ENCODE assay signal across 8 cellular contexts in genomic region chr1:220748091-220748934, GRCh38. TPM values are rescaled to one million over a fixed set of nuclear protein-coding genes. Genes with fewer than 3 reads are reported as not detected.
A peak's percentile ranks its signal among the peaks of the same experiment; 100 is the strongest.
DNase-seq lines count a peak whose midpoint lies in the region; ATAC-seq, FAIRE-seq and TF ChIP-seq lines count a peak whose summit lies in the region.

TSS of gene MTARC2 (plus strand) at chr1:220748322. CDS start at chr1:220748532, 210 bp downstream.

- peak; percentile 97 for ATAC-seq in HG03432 (IDR thresholded peaks at IDR 0.05; ENCODE audit: unreplicated experiment)
- no peak for ATAC-seq in HG03196 (IDR thresholded peaks at IDR 0.05; ENCODE audit: unreplicated experiment)

- DNase-seq in D721Med (ENCODE audit: insufficient read length, low spot score) (peak; percentile 37), NOMO-1 (lab: John Stamatoyannopoulos, UW; ENCODE audit: unreplicated experiment in 2 of 2) (peak; percentile 85 to 91), cerebellum (ENCODE audit: low spot score) (peak; percentile 57), iris pigment epithelial cell (ENCODE audit: low read depth) (peak; percentile 55), skeletal muscle cell (ENCODE audit: low read depth) (peak; percentile 41)

- no peak for FAIRE-seq in D721Med (lab: Jason Lieb, UNC)

- peak; percentile 63 for TF ChIP-seq POLR2A in GM19193 (IDR thresholded peaks at IDR 0.05; ENCODE audit: extremely low read depth, insufficient read depth, insufficient read length)

- no peak for TF ChIP-seq CTCF in D721Med (IDR thresholded peaks at IDR 0.05; ENCODE audit: insufficient read depth, missing control alignments)

- H3K4me3 ChIP-seq in skeletal muscle cell (ENCODE audit: low read depth, low read length), result peak within 1 kb of the TSS; percentile 66

RNA-seq across cellular contexts. Expression of gene MTARC2, which starts in this region (rescaled TPM):
- 7.0 TPM for total RNA-seq in cerebellum

Comparison
In these comparisons a context has a peak if more than half of its experiments do, and no peak if none do; other contexts are left out.
1. DNase-seq: peak in every context shown above with its lines; median percentile 88 in NOMO-1; 57 in cerebellum; 55 in iris pigment epithelial cell; 41 in skeletal muscle cell; 37 in D721Med.